ENCODE assay signal across 1 cellular context in genomic region chr12:88145567-88146347, GRCh38.
TF ChIP-seq lines count a peak whose summit lies in the region.

No MANE protein-coding gene starts in this region.

TF ChIP-seq in GM12878, 131 proteins besides CTCF, POLR2A, EP300 and RAD21:
- no peak for TF ChIP-seq FOXM1 (IDR thresholded peaks at IDR 0.05; ENCODE audit: low read depth, low read length)
- no peak for TF ChIP-seq ZNF384 (IDR thresholded peaks at IDR 0.05; ENCODE audit: borderline replicate concordance, low read depth, low read length)
- TF ChIP-seq BCL11A (IDR thresholded peaks at IDR 0.05; ENCODE audit: low read depth, low read length) = no peak
- no peak for TF ChIP-seq ZNF592 (IDR thresholded peaks at IDR 0.05)
- no peak for TF ChIP-seq ZNF274 (IDR thresholded peaks at IDR 0.05; ENCODE audit: insufficient read depth, insufficient read length)
- no peak for TF ChIP-seq SRF (IDR thresholded peaks at IDR 0.05; ENCODE audit: low read depth in 2 of 2, low read length in 2 of 2)
- no peak for TF ChIP-seq SIX5 (IDR thresholded peaks at IDR 0.05; ENCODE audit: low read depth, low read length, severe bottlenecking)
- TF ChIP-seq DPF2 (IDR thresholded peaks at IDR 0.05) = no peak
- no peak for TF ChIP-seq POU2F2 (IDR thresholded peaks at IDR 0.05; ENCODE audit: borderline replicate concordance, low read depth, low read length)
- TF ChIP-seq ZNF207 (IDR thresholded peaks at IDR 0.05; ENCODE audit: borderline replicate concordance) = no peak
